ENCODE assay signal across 1 cellular context in genomic region chr14:53217283-53217994, GRCh38.
TF ChIP-seq lines count a peak whose summit lies in the region.

No MANE protein-coding gene starts in this region.

TF ChIP-seq in HepG2, 621 proteins besides CTCF, POLR2A, EP300 and RAD21 (continued from another document and continues in another):
- TF ChIP-seq ZNF574 (CRISPR knock-in tag; IDR thresholded peaks at IDR 0.05) (peak; percentile 50; the same call in 1 of the 2 replicates), ZNF274 (CRISPR knock-in tag; IDR thresholded peaks at IDR 0.05) (no peak), SMARCE1 (IDR thresholded peaks at IDR 0.05; ENCODE audit: borderline replicate concordance) (no peak), SP1 (IDR thresholded peaks at IDR 0.05) (no peak), SP1 (CRISPR knock-in tag; IDR thresholded peaks at IDR 0.05) (peak; percentile 25; the same call in 1 of the 2 replicates), PHF8 (CRISPR knock-in tag; IDR thresholded peaks at IDR 0.05) (peak; percentile 60; the same call in 1 of the 2 replicates), MXD3 (CRISPR knock-in tag; IDR thresholded peaks at IDR 0.05) (peak; percentile 65; the same call in 1 of the 2 replicates), ZFP62 (CRISPR knock-in tag; IDR thresholded peaks at IDR 0.05) (no peak), ZNF562 (CRISPR knock-in tag; IDR thresholded peaks at IDR 0.05; ENCODE audit: borderline replicate concordance) (no peak), HNF1B (CRISPR knock-in tag; IDR thresholded peaks at IDR 0.05) (no peak), PCBP2 (optimal IDR thresholded peaks at IDR 0.05; ENCODE audit: low read depth, low read length, poor library complexity, severe bottlenecking) (no peak), TOPORS (CRISPR knock-in tag; IDR thresholded peaks at IDR 0.05) (no peak), ZNF543 (CRISPR knock-in tag; IDR thresholded peaks at IDR 0.05) (peak; percentile 100), KDM3A (CRISPR knock-in tag; IDR thresholded peaks at IDR 0.05; ENCODE audit: low read depth) (no peak), SRY (CRISPR knock-in tag; IDR thresholded peaks at IDR 0.05) (no peak), ZNF713 (CRISPR knock-in tag; IDR thresholded peaks at IDR 0.05) (no peak), ISL2 (CRISPR knock-in tag; IDR thresholded peaks at IDR 0.05) (no peak), ELK4 (CRISPR knock-in tag; IDR thresholded peaks at IDR 0.05; ENCODE audit: borderline replicate concordance) (no peak), ZNF589 (CRISPR knock-in tag; conservative IDR thresholded peaks at IDR 0.05) (no peak), PAWR (CRISPR knock-in tag; IDR thresholded peaks at IDR 0.05; ENCODE audit: borderline replicate concordance) (no peak), HDAC2 (CRISPR knock-in tag; IDR thresholded peaks at IDR 0.05) (no peak), ZNF24 (IDR thresholded peaks at IDR 0.05) (no peak), CBX1 (IDR thresholded peaks at IDR 0.05; ENCODE audit: low read depth) (no peak), SIX1 (CRISPR knock-in tag; IDR thresholded peaks at IDR 0.05; ENCODE audit: borderline replicate concordance) (no peak), REPIN1 (CRISPR knock-in tag; IDR thresholded peaks at IDR 0.05; ENCODE audit: borderline replicate concordance, low read depth) (no peak), ZNF740 (CRISPR knock-in tag; IDR thresholded peaks at IDR 0.05) (no peak), POLR2G (IDR thresholded peaks at IDR 0.05; ENCODE audit: low read depth, low read length) (0 out of 2 replicates have a peak, but pooled peaks have one; percentile 32), ZNF547 (CRISPR knock-in tag; IDR thresholded peaks at IDR 0.05) (no peak), ZNF234 (CRISPR knock-in tag; conservative IDR thresholded peaks at IDR 0.05) (no peak), RBM39 (IDR thresholded peaks at IDR 0.05; ENCODE audit: low read depth, low read length, poor library complexity, severe bottlenecking) (peak; percentile 42), SP4 (CRISPR knock-in tag; IDR thresholded peaks at IDR 0.05) (peak; percentile 42; the same call in 1 of the 2 replicates), IKZF1 (IDR thresholded peaks at IDR 0.05) (no peak), ZFX (CRISPR knock-in tag; IDR thresholded peaks at IDR 0.05; ENCODE audit: low read depth) (peak; percentile 72), ZBTB3 (CRISPR knock-in tag; IDR thresholded peaks at IDR 0.05; ENCODE audit: borderline replicate concordance, low read depth) (no peak), ZNF441 (CRISPR knock-in tag; IDR thresholded peaks at IDR 0.05; ENCODE audit: borderline replicate concordance) (no peak), ZNF232 (CRISPR knock-in tag; IDR thresholded peaks at IDR 0.05; ENCODE audit: borderline replicate concordance) (no peak), JARID2 (CRISPR knock-in tag; IDR thresholded peaks at IDR 0.05; ENCODE audit: insufficient replicate concordance) (no peak), ZSCAN31 (CRISPR knock-in tag; IDR thresholded peaks at IDR 0.05; ENCODE audit: low read depth) (peak; percentile 55), ZNF20 (CRISPR knock-in tag; IDR thresholded peaks at IDR 0.05) (no peak), KAT2B (IDR thresholded peaks at IDR 0.05; ENCODE audit: borderline replicate concordance, low read depth, low read length) (no peak), ZNF670 (CRISPR knock-in tag; IDR thresholded peaks at IDR 0.05; ENCODE audit: borderline replicate concordance) (0 out of 2 replicates have a peak, but pooled peaks have one; percentile 60), MED8 (CRISPR knock-in tag; IDR thresholded peaks at IDR 0.05; ENCODE audit: insufficient replicate concordance) (no peak), YY1 (IDR thresholded peaks at IDR 0.05; ENCODE audit: insufficient read depth, insufficient replicate concordance, low read depth, low read length) (peak; percentile 13), PRDM10 (CRISPR knock-in tag; IDR thresholded peaks at IDR 0.05; ENCODE audit: low read depth) (peak; percentile 92), PPARG (CRISPR knock-in tag; conservative IDR thresholded peaks at IDR 0.05) (no peak), ZMAT5 (CRISPR knock-in tag; IDR thresholded peaks at IDR 0.05; ENCODE audit: borderline replicate concordance, low read depth) (no peak), RORA (CRISPR knock-in tag; IDR thresholded peaks at IDR 0.05) (no peak), MEIS1 (CRISPR knock-in tag; IDR thresholded peaks at IDR 0.05; ENCODE audit: borderline replicate concordance) (no peak), THAP9 (CRISPR knock-in tag; IDR thresholded peaks at IDR 0.05; ENCODE audit: borderline replicate concordance) (peak; percentile 40; the same call in 1 of the 2 replicates), BATF2 (CRISPR knock-in tag; IDR thresholded peaks at IDR 0.05) (no peak), TCF7L2 (IDR thresholded peaks at IDR 0.05; ENCODE audit: low read depth, low read length) (no peak), ZNF629 (CRISPR knock-in tag; conservative IDR thresholded peaks at IDR 0.05) (no peak), FOSL2 (CRISPR knock-in tag; IDR thresholded peaks at IDR 0.05) (no peak), ZBTB1 (CRISPR knock-in tag; IDR thresholded peaks at IDR 0.05; ENCODE audit: borderline replicate concordance) (no peak), DPF2 (CRISPR knock-in tag; IDR thresholded peaks at IDR 0.05; ENCODE audit: borderline replicate concordance, low read depth) (no peak), POGK (CRISPR knock-in tag; conservative IDR thresholded peaks at IDR 0.05) (peak; percentile 56; the same call in 1 of the 2 replicates), ZSCAN25 (CRISPR knock-in tag; IDR thresholded peaks at IDR 0.05) (peak; percentile 95)
